Comparison of ENCODE assay signal across 1 cellular context in genomic region chr14:88789573-88789972, GRCh38. TPM values are rescaled to one million over a fixed set of nuclear protein-coding genes. Genes with fewer than 3 reads are reported as not detected.
"Had no signal": no experiment of that assay in that cellular context is flagged by ENCODE, and none has a peak within 500 bp of the region (broad histone marks: within the 10 kb centered on the region; RNA-seq: fewer than 3 reads in every experiment).

No MANE protein-coding gene starts in this region.

RNA-seq across cellular contexts. Expression of gene EML5, which starts 3.2 kb away (rescaled TPM):
- total RNA-seq: chondrocyte had no signal
